Comparison of ENCODE assay signal across 16 cellular contexts in genomic region chr11:79375818-79376550, GRCh38.
A peak's percentile ranks its signal among the peaks of the same experiment; 100 is the strongest.
DNase-seq lines count a peak whose midpoint lies in the region; ATAC-seq and TF ChIP-seq lines count a peak whose summit lies in the region.
"Had no signal": no experiment of that assay in that cellular context is flagged by ENCODE, and none has a peak within 500 bp of the region (broad histone marks: within the 10 kb centered on the region; RNA-seq: fewer than 3 reads in every experiment).

No MANE protein-coding gene starts in this region.

- H2BK5ac ChIP-seq in mesendoderm (ENCODE audit: low read length) (peak overlapping the region; percentile 1), neuronal stem cell (ENCODE audit: low read length) (no peak overlapping the region)

- H2AK5ac ChIP-seq in mesendoderm (ENCODE audit: low read length), result no peak overlapping the region
- H2AK5ac ChIP-seq in neuronal stem cell (ENCODE audit: low read depth, low read length), result no peak overlapping the region

- peak overlapping the region; percentile 83 for H3K4ac ChIP-seq in mesendoderm (ENCODE audit: low read depth, low read length)
- no peak overlapping the region for H3K4ac ChIP-seq in neuronal stem cell (ENCODE audit: low read length)

- peaks cover 9% of the 10 kb centered on the region for H3K79me2 ChIP-seq in mesendoderm (ENCODE audit: control insufficient read depth, insufficient read depth, low read length)

- peak overlapping the region; percentile 55 for H2BK120ac ChIP-seq in mesendoderm (ENCODE audit: low read depth, low read length)
- no peak overlapping the region for H2BK120ac ChIP-seq in neuronal stem cell (ENCODE audit: low read depth, low read length)

- H3K18ac ChIP-seq in mesendoderm (ENCODE audit: low read length) (peak overlapping the region; percentile 28), neuronal stem cell (ENCODE audit: low read length) (no peak overlapping the region)

- DNase-seq in HPDE6-E6E7 (ENCODE audit: extremely low spot score) (peak; percentile 67), astrocyte of the hippocampus (ENCODE audit: low read depth, low spot score) (peak; percentile 60), foreskin keratinocyte (peak; percentile 94 to 98), mesendoderm (peak; percentile 80), MV-4-11 (lab: John Stamatoyannopoulos, UW) (no peak), neuronal stem cell (ENCODE audit: low spot score) (no peak)
- DNase-seq: Caco-2, GM23248, HFFc6, Karpas-422, NCI-H2029, NCI-H510A, NCI-H82 had no signal

- H2AFZ ChIP-seq in neuronal stem cell (ENCODE audit: low read length), result no peak overlapping the region
- H2AFZ ChIP-seq: GM23248 had no signal

- peak overlapping the region; percentile 28 for H3K56ac ChIP-seq in mesendoderm (ENCODE audit: low read length)

- no peak overlapping the region for H4K8ac ChIP-seq in mesendoderm (ENCODE audit: low read depth, low read length)
- no peak overlapping the region for H4K8ac ChIP-seq in neuronal stem cell (ENCODE audit: low read depth, low read length)

- H3K4me1 ChIP-seq in foreskin keratinocyte (peaks cover 8% of the 10 kb centered on the region), mesendoderm (ENCODE audit: control insufficient read depth, low read depth, low read length) (peaks cover 27% of the 10 kb centered on the region), neuronal stem cell (ENCODE audit: control insufficient read depth in 2 of 2, insufficient read depth in 1 of 2, low read depth in 1 of 2, low read length in 2 of 2) (peaks cover 0 to 7% of the 10 kb centered on the region in 2 donors)
- H3K4me1 ChIP-seq: Caco-2, SJSA1 had no signal

- H3K14ac ChIP-seq in neuronal stem cell (ENCODE audit: low read length), result no peak overlapping the region

- H3K27ac ChIP-seq in foreskin keratinocyte, result no peak overlapping the region
- H3K27ac ChIP-seq in mesendoderm (ENCODE audit: low read depth, low read length), result peak overlapping the region; percentile 68
- no peak overlapping the region for H3K27ac ChIP-seq in neuronal stem cell (replicated peaks; ENCODE audit: low read length)
- H3K27ac ChIP-seq: GM23248, SJSA1 had no signal

- H3K36me3 ChIP-seq in mesendoderm (ENCODE audit: control insufficient read depth, insufficient read depth, low read length) (no peaks in the 10 kb centered on the region), neuronal stem cell (replicated peaks in 1 of 2; ENCODE audit: control insufficient read depth in 2 of 2, insufficient read depth in 2 of 2, low read length in 2 of 2) (no peaks in the 10 kb centered on the region)
- H3K36me3 ChIP-seq: SJSA1 had no signal

- peak; percentile 86 for ATAC-seq in foreskin keratinocyte
- no peak for ATAC-seq in GM21447 (IDR thresholded peaks at IDR 0.05; ENCODE audit: unreplicated experiment)
- ATAC-seq in GM19452 (IDR thresholded peaks at IDR 0.05; ENCODE audit: unreplicated experiment), result no peak

- H3K27me3 ChIP-seq in foreskin keratinocyte, result no peaks in the 10 kb centered on the region
- no peaks in the 10 kb centered on the region for H3K27me3 ChIP-seq in mesendoderm (ENCODE audit: insufficient read depth, low read length, poor library complexity)
- no peaks in the 10 kb centered on the region for H3K27me3 ChIP-seq in neuronal stem cell (ENCODE audit: control insufficient read depth in 3 of 3, insufficient read depth in 3 of 3, low read depth in 1 of 3, low read length in 3 of 3)
- H3K27me3 ChIP-seq: SJSA1 had no signal

- H4K91ac ChIP-seq in neuronal stem cell (ENCODE audit: low read depth, low read length, poor library complexity), result no peak overlapping the region

- no peak overlapping the region for H2BK12ac ChIP-seq in neuronal stem cell (ENCODE audit: low read length)

- H3K4me3 ChIP-seq in mesendoderm (ENCODE audit: low read length) (no peak overlapping the region), neuronal stem cell (ENCODE audit: low read length in 2 of 2) (no peak overlapping the region)
- H3K4me3 ChIP-seq: GM23248, SJSA1 had no signal

- WGBS in mesendoderm (ENCODE audit: extremely low coverage, insufficient coverage, low lambda C conversion rate), result no CpG with 5 or more reads among the region's 3 CpGs
- no CpG with 5 or more reads among the region's 3 CpGs for WGBS in neuronal stem cell (ENCODE audit: extremely low coverage in 2 of 2, insufficient read length in 2 of 2, insufficient replicate concordance in 1 of 2), 2 donors

- H3K9ac ChIP-seq in mesendoderm (ENCODE audit: low read length), result peak overlapping the region; percentile 8
- H3K9ac ChIP-seq in neuronal stem cell (ENCODE audit: low read depth, low read length, poor library complexity), result no peak overlapping the region
- H3K9ac ChIP-seq: GM23248 had no signal

- no peak overlapping the region for H2BK15ac ChIP-seq in mesendoderm (replicated peaks; ENCODE audit: low read depth)
- H2BK15ac ChIP-seq in neuronal stem cell (ENCODE audit: low read length), result no peak overlapping the region

- H3K79me1 ChIP-seq in mesendoderm (ENCODE audit: low read length) (peaks cover 23% of the 10 kb centered on the region), neuronal stem cell (ENCODE audit: low read depth, low read length) (no peaks in the 10 kb centered on the region)

- no peak overlapping the region for H3K4me2 ChIP-seq in mesendoderm (ENCODE audit: low read length)
- H3K4me2 ChIP-seq in neuronal stem cell (ENCODE audit: insufficient read depth, low read length, poor library complexity, severe bottlenecking), result no peak overlapping the region

- no peaks in the 10 kb centered on the region for H3K9me3 ChIP-seq in neuronal stem cell (replicated peaks in 1 of 2; ENCODE audit: control insufficient read depth in 2 of 2, insufficient read depth in 1 of 2, low read depth in 1 of 2, low read length in 2 of 2)
- H3K9me3 ChIP-seq: Caco-2, SJSA1 had no signal

- H3K23ac ChIP-seq in mesendoderm (ENCODE audit: low read length) (no peak overlapping the region), neuronal stem cell (ENCODE audit: low read depth, low read length, poor library complexity) (no peak overlapping the region)

- TF ChIP-seq CTCF in foreskin keratinocyte (conservative IDR thresholded peaks at IDR 0.05), result no peak

- H4K5ac ChIP-seq in mesendoderm (ENCODE audit: low read length), result no peak overlapping the region

Comparison
In these comparisons a context has a peak if more than half of its experiments do, and no peak if none do; other contexts are left out.
1. DNase-seq: peak in HPDE6-E6E7 (single experiment), astrocyte of the hippocampus (single experiment), foreskin keratinocyte (2 of 2) and mesendoderm (single experiment); none in MV-4-11 (single experiment) and neuronal stem cell (single experiment).